Comparison of ENCODE assay signal across 8 cellular contexts in the genomic region with DNA sequence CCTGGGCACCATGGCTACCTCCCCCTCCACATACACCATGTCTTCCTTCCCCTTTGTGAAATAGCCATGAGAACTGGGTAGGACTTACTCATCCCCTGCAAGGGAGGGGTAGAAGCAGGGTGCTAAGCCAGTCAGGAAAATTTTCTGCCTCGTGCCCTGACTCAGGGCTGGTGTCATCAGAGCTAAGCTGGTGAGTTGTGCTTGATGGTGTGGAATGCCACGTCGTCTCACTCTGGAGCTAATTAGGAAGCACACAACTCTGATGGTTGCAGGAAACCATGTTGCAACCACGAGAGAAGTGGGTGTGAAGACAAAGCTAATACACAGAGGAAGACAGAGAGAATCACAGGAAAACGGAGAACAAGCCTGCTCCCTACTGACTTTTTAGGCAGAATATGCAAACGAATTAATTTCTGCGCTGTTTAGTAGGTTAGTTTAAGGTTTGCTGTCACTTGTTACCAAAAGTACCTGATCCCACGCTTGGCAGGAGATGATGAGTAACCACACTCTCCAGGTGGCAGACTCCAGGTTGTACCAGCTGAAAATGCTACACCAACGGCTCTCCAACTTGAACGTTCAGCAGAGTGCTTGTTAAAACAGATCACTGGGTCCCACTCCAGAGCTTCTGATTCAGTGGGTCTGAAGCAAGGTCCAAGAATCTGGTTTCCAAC. TPM values are rescaled to one million over a fixed set of nuclear protein-coding genes. Genes with fewer than 3 reads are reported as not detected.
DNase-seq lines count a peak whose midpoint lies in the region; ATAC-seq and TF ChIP-seq lines count a peak whose summit lies in the region.

No MANE protein-coding gene starts in this region.

- H3K36me3 Mint-ChIP-seq in MCF 10A (ENCODE audit: insufficient read depth, unreplicated experiment) = no peaks in the 10 kb centered on the region

- in situ Hi-C loops in G401 (cut with HindIII; ENCODE audit: low sequenced_read_pairs) = no loop called here

- H3K4me3 ChIP-seq in breast epithelium (no peak overlapping the region), right cardiac atrium (ENCODE audit: low read length) (no peak overlapping the region)

- CTCF ChIA-PET in MCF 10A (lab: Yijun Ruan, JAX) = interaction anchor here (1.0 to 1.4 kb wide), 4 partner anchors 22 to 53 kb away, joined by 3 to 4 read pairs (median 4); no protein-coding TSS in a partner anchor

- peak overlapping the region; percentile 1 for H3K4me3 Mint-ChIP-seq in MCF 10A (ENCODE audit: unreplicated experiment)

- POLR2A ChIA-PET in MCF 10A (lab: Yijun Ruan, JAX) = interaction anchor here (0.8 to 1.4 kb wide), 4 partner anchors 10 to 55 kb away, joined by 3 to 6 read pairs (median 5); partner anchors contain the start of gene STK10

- H3K27me3 ChIP-seq in breast epithelium (no peaks in the 10 kb centered on the region), right cardiac atrium (ENCODE audit: control insufficient read depth, insufficient read depth) (no peaks in the 10 kb centered on the region)

- H3K9me3 ChIP-seq in breast epithelium = no peaks in the 10 kb centered on the region
- no peaks in the 10 kb centered on the region for H3K9me3 ChIP-seq in right cardiac atrium (ENCODE audit: control insufficient read depth, low read length)

- no peak for TF ChIP-seq CTCF in MCF 10A (IDR thresholded peaks at IDR 0.05; ENCODE audit: unreplicated experiment)
- no peak for TF ChIP-seq CTCF in breast epithelium (IDR thresholded peaks at IDR 0.05)

- H3K27me3 Mint-ChIP-seq in MCF 10A (ENCODE audit: insufficient read depth, unreplicated experiment) = no peaks in the 10 kb centered on the region

- H3K27ac Mint-ChIP-seq in MCF 10A (ENCODE audit: low read depth, unreplicated experiment) = peak overlapping the region; percentile 76

- peaks cover 17% of the 10 kb centered on the region for H3K4me1 Mint-ChIP-seq in MCF 10A (ENCODE audit: insufficient read depth, unreplicated experiment)

- no peaks in the 10 kb centered on the region for H3K4me1 ChIP-seq in breast epithelium
- peaks cover 7% of the 10 kb centered on the region for H3K4me1 ChIP-seq in right cardiac atrium (ENCODE audit: control insufficient read depth, insufficient read depth, low read length)

- H3K27ac ChIP-seq in breast epithelium = no peak overlapping the region
- H3K27ac ChIP-seq in right cardiac atrium (ENCODE audit: low read length) = peak overlapping the region; percentile 48

- no peak for TF ChIP-seq POLR2A in breast epithelium (IDR thresholded peaks at IDR 0.05)

- intact Hi-C loops in MCF 10A (cut with micrococcal nuclease) = no loop called here
- intact Hi-C loops in breast epithelium (cut with DNase I; ENCODE audit: low total_unique reads) = no loop called here
- intact Hi-C loops in right cardiac atrium (cut with DNase I) = no loop called here

- H3K9me3 Mint-ChIP-seq in MCF 10A (ENCODE audit: unreplicated experiment) = no peaks in the 10 kb centered on the region

- ATAC-seq in right cardiac atrium = peak; percentile 91 to 95

- TSS peak; percentile 55 for BruUV-seq in MCF 10A (replicated peaks; lab: Mats Ljungman, UMichigan)

- no peaks in the 10 kb centered on the region for H3K36me3 ChIP-seq in breast epithelium

- 59% methylated on average over 10 of the region's 10 CpGs for WGBS in right cardiac atrium

- peak; percentile 93 for DNase-seq in MCF 10A (ENCODE audit: unreplicated experiment)
- DNase-seq in breast epithelium (ENCODE audit: low spot score in 2 of 2) = no peak
- peak; percentile 68 to 72 for DNase-seq in activated T-cell treated with anti-CD3 and anti-CD28 coated beads, Interleukin-2, amount 50 U/mL, for 48 hours
- peak; percentile 58 to 73 (median 66) for DNase-seq in right cardiac atrium
- peak; percentile 33 for DNase-seq in stimulated activated CD8-positive, alpha-beta memory T cell treated with anti-CD3 and anti-CD28 coated beads, Interleukin-12 subunit alpha, Interleukin-12 subunit beta, amount 100 ng/mL, for 4 hours (ENCODE audit: low read depth)
- no peak for DNase-seq in NCI-H526 (lab: John Stamatoyannopoulos, UW)
- DNase-seq in G401 (ENCODE audit: low spot score) = no peak
- no peak for DNase-seq in DMS 273 (lab: John Stamatoyannopoulos, UW; ENCODE audit: unreplicated experiment)

RNA-seq across cellular contexts. Expression of gene STK10, which starts 54.5 kb away (rescaled TPM):
- 46.5 and 49.9 TPM in 2 replicates for total RNA-seq in MCF 10A (2022)
- 10 to 100 TPM; 17.1 to 32.5 (median 23.3) TPM for total RNA-seq in breast epithelium
- 10 to 100 TPM; 10.1 to 15.7 (median 11.3) TPM for total RNA-seq in right cardiac atrium
- 6.1 TPM for polyA plus RNA-seq in right cardiac atrium
- 14.2 and 17.0 TPM in 2 replicates for total RNA-seq in G401 (2014; rRNA removed; shearing (Covaris generic))

Comparison
In these comparisons a context has a peak if more than half of its experiments do, and no peak if none do; other contexts are left out.
1. DNase-seq: peak in MCF 10A (single experiment), activated T-cell treated with anti-CD3 and anti-CD28 coated beads, Interleukin-2, amount 50 U/mL, for 48 hours (2 of 2), right cardiac atrium (3 of 3) and stimulated activated CD8-positive, alpha-beta memory T cell treated with anti-CD3 and anti-CD28 coated beads, Interleukin-12 subunit alpha, Interleukin-12 subunit beta, amount 100 ng/mL, for 4 hours (single experiment); none in breast epithelium (0 of 2), NCI-H526 (0 of 2), G401 (single experiment) and DMS 273 (single experiment).